Comparison of ENCODE assay signal across 8 cellular contexts in genomic region chr15:25670025-25670554, GRCh38.
DNase-seq lines count a peak whose midpoint lies in the region; ATAC-seq, FAIRE-seq and TF ChIP-seq lines count a peak whose summit lies in the region.

No MANE protein-coding gene starts in this region.

- intact Hi-C loops in right lobe of liver (cut with DNase I) (no loop called here), HepG2 (cut with micrococcal nuclease; ENCODE audit: unreplicated experiment) (no loop called here), vagina (cut with DNase I) (no loop called here)

- no peaks in the 10 kb centered on the region for H3K27me3 Mint-ChIP-seq in endodermal cell (ENCODE audit: insufficient read depth)
- peaks cover 9 to 40% (median 24%) of the 10 kb centered on the region in 5 donors for H3K27me3 Mint-ChIP-seq in naive thymus-derived CD8-positive, alpha-beta T cell

- no peak overlapping the region for H3K27ac ChIP-seq in right lobe of liver
- no peak overlapping the region for H3K27ac ChIP-seq in HepG2 (ENCODE audit: extremely low read length, insufficient read depth, low read length)
- H3K27ac ChIP-seq in endodermal cell (ENCODE audit: low read depth, low read length) = peak overlapping the region; percentile 88
- H3K27ac ChIP-seq in mesodermal cell (ENCODE audit: low read depth, low read length, severe bottlenecking) = peak overlapping the region; percentile 82
- peak overlapping the region; percentile 27 for H3K27ac ChIP-seq in vagina

- H3K4me1 Mint-ChIP-seq in endodermal cell = peaks cover 30% of the 10 kb centered on the region
- H3K4me1 Mint-ChIP-seq in naive thymus-derived CD8-positive, alpha-beta T cell = peaks cover 2 to 11% (median 5%) of the 10 kb centered on the region in 4 donors

- H3K27me3 ChIP-seq in right lobe of liver (no peaks in the 10 kb centered on the region), HepG2 (ENCODE audit: control insufficient read depth in 1 of 2, insufficient read depth in 2 of 2, low read length in 2 of 2) (no peaks in the 10 kb centered on the region), endodermal cell (ENCODE audit: control insufficient read depth, insufficient read depth, low read length, poor library complexity, severe bottlenecking) (no peaks in the 10 kb centered on the region), vagina (no peaks in the 10 kb centered on the region)

- peak in 3 of 4 donors; percentile 20 to 45 (median 44) for ATAC-seq in right lobe of liver
- ATAC-seq in HepG2 = no peak
- no peak for ATAC-seq in naive thymus-derived CD8-positive, alpha-beta T cell

- no peak for TF ChIP-seq RAD21 in HepG2 (CRISPR knock-in tag; IDR thresholded peaks at IDR 0.05)

- no peak for TF ChIP-seq POLR2A in right lobe of liver (IDR thresholded peaks at IDR 0.05)
- TF ChIP-seq POLR2A in HepG2 (IDR thresholded peaks at IDR 0.05; ENCODE audit: insufficient read depth in 1 of 2, low read depth in 2 of 2, low read length in 2 of 2) = no peak
- no peak for TF ChIP-seq POLR2A in vagina (IDR thresholded peaks at IDR 0.05)

- no peaks in the 10 kb centered on the region for H3K9me3 ChIP-seq in right lobe of liver
- no peaks in the 10 kb centered on the region for H3K9me3 ChIP-seq in HepG2 (ENCODE audit: low read length)
- no peaks in the 10 kb centered on the region for H3K9me3 ChIP-seq in endodermal cell (ENCODE audit: control insufficient read depth, low read length)
- no peaks in the 10 kb centered on the region for H3K9me3 ChIP-seq in mesodermal cell (ENCODE audit: control insufficient read depth, low read length)
- H3K9me3 ChIP-seq in vagina = no peaks in the 10 kb centered on the region

- H3K36me3 ChIP-seq in right lobe of liver (no peaks in the 10 kb centered on the region), HepG2 (replicated peaks in 1 of 2; ENCODE audit: control insufficient read depth in 1 of 2, insufficient read depth in 2 of 2, low read length in 2 of 2) (no peaks in the 10 kb centered on the region), endodermal cell (ENCODE audit: control insufficient read depth, insufficient read depth, low read length) (no peaks in the 10 kb centered on the region), mesodermal cell (ENCODE audit: control insufficient read depth, insufficient read depth, low read length) (no peaks in the 10 kb centered on the region), vagina (no peaks in the 10 kb centered on the region)

- H3K4me1 ChIP-seq in right lobe of liver (no peaks in the 10 kb centered on the region), HepG2 (ENCODE audit: insufficient read depth, low read length) (no peaks in the 10 kb centered on the region), endodermal cell (ENCODE audit: control insufficient read depth, insufficient read depth, low read length) (peaks cover 20% of the 10 kb centered on the region), mesodermal cell (ENCODE audit: control insufficient read depth, insufficient read depth, low read length, poor library complexity, severe bottlenecking) (peaks cover 27% of the 10 kb centered on the region), vagina (peaks cover 40% of the 10 kb centered on the region)

- H3K9me3 Mint-ChIP-seq in endodermal cell = no peaks in the 10 kb centered on the region
- peaks cover 0 to 10% (median 4%) of the 10 kb centered on the region in 9 donors for H3K9me3 Mint-ChIP-seq in naive thymus-derived CD8-positive, alpha-beta T cell

- peak overlapping the region; percentile 94 for H3K27ac Mint-ChIP-seq in endodermal cell
- peak overlapping the region in 2 of 10 donors; percentile 37 to 66 for H3K27ac Mint-ChIP-seq in naive thymus-derived CD8-positive, alpha-beta T cell

- in situ Hi-C loops in HepG2 (cut with HindIII; ENCODE audit: extremely low pct_ligation_motif_present, low pct_unique_long_range_greater_than_20kb) = loop anchor here (10.0 kb wide), 1 partner anchor 55 kb away; no protein-coding TSS in a partner anchor

- TF ChIP-seq EP300 in HepG2 (IDR thresholded peaks at IDR 0.05; ENCODE audit: low read depth in 2 of 2, low read length in 2 of 2) (no peak), HepG2 (CRISPR knock-in tag; IDR thresholded peaks at IDR 0.05; ENCODE audit: borderline replicate concordance) (no peak)

- no peak overlapping the region for H3K4me2 ChIP-seq in HepG2 (ENCODE audit: low read depth, low read length)

- H3K79me2 ChIP-seq in HepG2 (ENCODE audit: insufficient read depth, low read length) = no peaks in the 10 kb centered on the region

- DNase-seq in right lobe of liver = no peak
- DNase-seq in HepG2 (ENCODE audit: low spot score) = no peak
- peak; percentile 96 for DNase-seq in endodermal cell
- no peak for DNase-seq in vagina (ENCODE audit: extremely low spot score in 2 of 2)
- no peak for DNase-seq in GM10248 (ENCODE audit: extremely low spot score)
- no peak for DNase-seq in naive thymus-derived CD8-positive, alpha-beta T cell
- DNase-seq in stimulated activated naive CD4-positive, alpha-beta T cell (lab: John Stamatoyannopoulos, UW) = no peak

- BruUV-seq in HepG2 (replicated peaks; lab: Mats Ljungman, UMichigan) = no TSS peak

- CTCF ChIA-PET in HepG2 (lab: Yijun Ruan, JAX; ENCODE audit: low intra/inter-chr PET ratio, low total read pairs) = no interaction called here
- CTCF ChIA-PET in GM10248 (lab: Yijun Ruan, JAX) = no interaction called here

- peak overlapping the region; percentile 49 for H3K4me3 Mint-ChIP-seq in endodermal cell
- peak overlapping the region in 2 of 10 donors; percentile 34 to 50 for H3K4me3 Mint-ChIP-seq in naive thymus-derived CD8-positive, alpha-beta T cell

- no peak for FAIRE-seq in HepG2 (lab: Jason Lieb, UNC)

- H2AFZ ChIP-seq in HepG2 (ENCODE audit: low read length) = no peak overlapping the region

- no peak for TF ChIP-seq CTCF in right lobe of liver (IDR thresholded peaks at IDR 0.05)
- no peak for TF ChIP-seq CTCF in HepG2 (CRISPR knock-in tag; IDR thresholded peaks at IDR 0.05)
- TF ChIP-seq CTCF in endodermal cell (conservative IDR thresholded peaks at IDR 0.05) = no peak
- TF ChIP-seq CTCF in vagina (IDR thresholded peaks at IDR 0.05) = no peak
- TF ChIP-seq CTCF in GM10248 (IDR thresholded peaks at IDR 0.05; ENCODE audit: control extremely low read depth, extremely low read depth, low read depth, missing control alignments) = no peak

- 3% methylated on average over 6 of the region's 15 CpGs for WGBS in right lobe of liver (ENCODE audit: insufficient coverage, low coverage, low lambda C conversion rate, missing lambda C conversion rate)
- 14% methylated on average over 6 of the region's 15 CpGs for WGBS in HepG2 (ENCODE audit: low lambda C conversion rate)
- 0 to 1% methylated on average over 10 to 15 of the region's 15 CpGs for WGBS in endodermal cell (ENCODE audit: insufficient coverage in 1 of 2, insufficient read length in 1 of 2), 2 experiments
- WGBS in mesodermal cell (ENCODE audit: insufficient coverage in 2 of 2), 2 experiments = 1 to 2% methylated on average over 12 to 13 of the region's 15 CpGs

- H3K4me3 ChIP-seq in right lobe of liver (no peak overlapping the region), HepG2 (replicated peaks in 1 of 3; ENCODE audit: insufficient read depth in 1 of 3, low read depth in 2 of 3, low read length in 3 of 3) (no peak overlapping the region), endodermal cell (ENCODE audit: low read length) (peak overlapping the region; percentile 74), mesodermal cell (ENCODE audit: extremely low read depth, insufficient read depth, low read length, poor library complexity, severe bottlenecking) (peak overlapping the region; percentile 3), vagina (no peak overlapping the region)

- H3K36me3 Mint-ChIP-seq in endodermal cell (ENCODE audit: low read depth) = no peaks in the 10 kb centered on the region
- no peaks in the 10 kb centered on the region for H3K36me3 Mint-ChIP-seq in naive thymus-derived CD8-positive, alpha-beta T cell

- H3K9ac ChIP-seq in HepG2 (ENCODE audit: insufficient read depth, low read depth, low read length) (no peak overlapping the region), endodermal cell (ENCODE audit: extremely low read depth, low read length, poor library complexity, severe bottlenecking) (peak overlapping the region; percentile 37)

- POLR2A ChIA-PET in HepG2 (lab: Yijun Ruan, JAX) (no interaction called here), GM10248 (lab: Yijun Ruan, JAX) (no interaction called here)
- POLR2A ChIA-PET in naive thymus-derived CD8-positive, alpha-beta T cell (lab: Charles Lee) = interaction anchor here (0.8 kb wide), 1 partner anchor 15 kb away, joined by 3 read pairs; no protein-coding TSS in a partner anchor

- no peaks in the 10 kb centered on the region for H4K20me1 ChIP-seq in HepG2 (ENCODE audit: insufficient read depth, low read length)

TF ChIP-seq in HepG2, 621 proteins besides CTCF, POLR2A, EP300 and RAD21 (continues in another document):
- TF ChIP-seq, protein P1, sequence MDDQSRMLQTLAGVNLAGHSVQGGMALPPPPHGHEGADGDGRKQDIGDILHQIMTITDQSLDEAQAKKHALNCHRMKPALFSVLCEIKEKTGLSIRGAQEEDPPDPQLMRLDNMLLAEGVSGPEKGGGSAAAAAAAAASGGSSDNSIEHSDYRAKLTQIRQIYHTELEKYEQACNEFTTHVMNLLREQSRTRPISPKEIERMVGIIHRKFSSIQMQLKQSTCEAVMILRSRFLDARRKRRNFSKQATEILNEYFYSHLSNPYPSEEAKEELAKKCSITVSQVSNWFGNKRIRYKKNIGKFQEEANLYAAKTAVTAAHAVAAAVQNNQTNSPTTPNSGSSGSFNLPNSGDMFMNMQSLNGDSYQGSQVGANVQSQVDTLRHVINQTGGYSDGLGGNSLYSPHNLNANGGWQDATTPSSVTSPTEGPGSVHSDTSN (CRISPR knock-in tag; IDR thresholded peaks at IDR 0.05; ENCODE audit: borderline replicate concordance) = no peak
- TF ChIP-seq ATF3 (CRISPR knock-in tag; IDR thresholded peaks at IDR 0.05) (no peak), TAF15 (IDR thresholded peaks at IDR 0.05; ENCODE audit: low read depth, low read length, poor library complexity, severe bottlenecking) (no peak), ZNF614 (CRISPR knock-in tag; IDR thresholded peaks at IDR 0.05; ENCODE audit: borderline replicate concordance) (no peak), ZNF776 (CRISPR knock-in tag; IDR thresholded peaks at IDR 0.05) (no peak), PAX8 (CRISPR knock-in tag; IDR thresholded peaks at IDR 0.05; ENCODE audit: borderline replicate concordance) (no peak), SMARCC2 (IDR thresholded peaks at IDR 0.05) (no peak), NBN (conservative IDR thresholded peaks at IDR 0.05) (no peak), ZNF792 (CRISPR knock-in tag; IDR thresholded peaks at IDR 0.05) (no peak)

Comparison
In these comparisons a context has a peak if more than half of its experiments do, and no peak if none do; other contexts are left out.
1. ATAC-seq: peak in right lobe of liver (3 of 4); none in HepG2 (single experiment) and naive thymus-derived CD8-positive, alpha-beta T cell (0 of 2).
2. H3K27ac ChIP-seq: peak in endodermal cell (single experiment), mesodermal cell (single experiment) and vagina (single experiment); none in right lobe of liver (0 of 3) and HepG2 (single experiment).
3. H3K4me3 ChIP-seq: peak in endodermal cell (single experiment) and mesodermal cell (single experiment); none in right lobe of liver (0 of 3), HepG2 (0 of 3) and vagina (0 of 2).